8 cellular contexts compared by ENCODE assay signal in the genomic region with DNA sequence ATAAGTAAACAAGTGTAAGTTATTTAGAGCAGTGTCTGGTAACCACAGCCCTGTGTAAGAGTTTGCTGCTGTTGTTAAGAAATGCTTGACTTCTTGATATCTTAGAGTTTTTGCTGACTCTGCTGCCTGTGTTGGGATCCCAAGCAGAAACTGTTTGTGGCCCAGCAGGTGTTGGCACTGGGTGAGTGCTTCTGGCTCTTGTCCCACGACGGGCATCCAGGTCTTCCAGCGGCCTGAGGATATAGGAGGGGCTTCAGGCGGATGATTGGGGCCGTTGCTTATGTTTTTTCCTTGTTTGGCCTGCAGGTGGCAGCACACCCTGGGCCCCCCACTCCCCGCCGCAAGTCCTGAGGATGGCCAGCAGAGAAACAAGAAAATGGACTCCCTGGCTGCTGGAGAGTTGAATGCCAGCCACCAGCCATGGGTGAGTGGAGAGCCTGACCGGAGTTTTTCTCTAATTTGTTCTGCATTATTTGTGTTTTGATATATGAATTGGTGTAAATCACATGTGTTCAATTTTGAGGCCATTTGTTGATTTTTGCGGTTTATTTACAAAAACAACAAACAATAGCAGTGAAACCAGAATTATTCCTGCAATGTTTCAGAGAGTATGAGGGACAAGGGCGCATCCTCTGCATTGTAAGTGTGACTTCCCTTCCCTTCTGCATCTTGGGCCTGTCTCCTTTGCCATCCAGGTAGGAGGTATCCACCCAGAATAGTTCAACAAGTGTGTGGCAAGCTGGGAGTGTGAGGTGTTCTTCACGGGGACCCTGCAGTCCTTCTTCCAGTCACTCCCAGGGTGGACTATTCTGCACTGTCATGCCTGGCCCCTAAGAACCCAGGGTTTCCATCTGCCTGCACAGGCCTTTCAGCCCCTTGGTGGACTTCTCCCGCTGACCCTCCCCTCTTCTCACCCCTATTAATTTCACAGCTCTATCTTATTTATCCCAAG. TPM values are rescaled to one million over a fixed set of nuclear protein-coding genes. Genes with fewer than 3 reads are reported as not detected.
DNase-seq lines count a peak whose midpoint lies in the region; ATAC-seq, FAIRE-seq and TF ChIP-seq lines count a peak whose summit lies in the region.

No MANE protein-coding gene starts in this region.

- H3K4me3 Mint-ChIP-seq in astrocyte (ENCODE audit: unreplicated experiment): peak overlapping the region; percentile 71

- H3K9me3 Mint-ChIP-seq in astrocyte (ENCODE audit: unreplicated experiment): no peaks in the 10 kb centered on the region

- ATAC-seq in GM18868 (IDR thresholded peaks at IDR 0.05; ENCODE audit: unreplicated experiment): peak; percentile 35

- H2AFZ ChIP-seq in astrocyte (ENCODE audit: low read depth, low read length): peak overlapping the region; percentile 43

- H3K9ac ChIP-seq in astrocyte (ENCODE audit: low read length): peak overlapping the region; percentile 30

- H3K79me2 ChIP-seq in astrocyte (ENCODE audit: insufficient read depth, low read length): peaks cover 9% of the 10 kb centered on the region

- TF ChIP-seq CTCF in astrocyte (IDR thresholded peaks at IDR 0.05; ENCODE audit: insufficient read depth, low read depth, low read length): peak; percentile 66
- TF ChIP-seq CTCF in right atrium auricular region (IDR thresholded peaks at IDR 0.05): peak; percentile 72 to 91

- H3K27ac Mint-ChIP-seq in astrocyte (ENCODE audit: unreplicated experiment): peak overlapping the region; percentile 49

- peak overlapping the region; percentile 29 for H3K4me2 ChIP-seq in astrocyte (ENCODE audit: low read length)

- H3K4me1 ChIP-seq in astrocyte (ENCODE audit: insufficient read depth, low read length) (peaks cover 27% of the 10 kb centered on the region), right atrium auricular region (peaks cover 0 to 91% of the 10 kb centered on the region in 2 donors)

- DNase-seq in AG08395 (ENCODE audit: low spot score) (peak; percentile 88), NCI-H1105 treated with DMSO at 0.1 percent for 48 hours (lab: John Stamatoyannopoulos, UW) (peak; percentile 70), T-helper 1 cell (peak; percentile 32 to 76 (median 50)), astrocyte (ENCODE audit: low read depth) (peak; percentile 48), right atrium auricular region (ENCODE audit: low spot score) (no peak), renal cortical epithelial cell (ENCODE audit: low read depth) (peak; percentile 69), GF-D8 (lab: John Stamatoyannopoulos, UW) (no peak)

- H3K27ac ChIP-seq in astrocyte (ENCODE audit: low read depth, low read length) (no peak overlapping the region), right atrium auricular region (peak overlapping the region; percentile 52 to 60)

- no peaks in the 10 kb centered on the region for H3K9me3 ChIP-seq in astrocyte (ENCODE audit: insufficient read depth, low read depth, low read length)
- no peaks in the 10 kb centered on the region for H3K9me3 ChIP-seq in right atrium auricular region

- peaks cover 47% of the 10 kb centered on the region for H3K4me1 Mint-ChIP-seq in astrocyte (ENCODE audit: low read depth, unreplicated experiment)

- H3K27me3 ChIP-seq in astrocyte (ENCODE audit: insufficient read depth, low read length): no peaks in the 10 kb centered on the region
- H3K27me3 ChIP-seq in right atrium auricular region: no peaks in the 10 kb centered on the region

- H4K20me1 ChIP-seq in astrocyte (ENCODE audit: insufficient read depth, low read length): no peaks in the 10 kb centered on the region

- no peaks in the 10 kb centered on the region for H3K27me3 Mint-ChIP-seq in astrocyte (ENCODE audit: low read depth, unreplicated experiment)

- FAIRE-seq in astrocyte (lab: Jason Lieb, UNC): no peak

- H3K36me3 ChIP-seq in astrocyte (ENCODE audit: insufficient read depth, low read length): no peaks in the 10 kb centered on the region
- H3K36me3 ChIP-seq in right atrium auricular region: peaks cover 13% of the 10 kb centered on the region

- H3K4me3 ChIP-seq in astrocyte (ENCODE audit: insufficient read depth, low read depth, low read length) (no peak overlapping the region), right atrium auricular region (no peak overlapping the region)

- H3K36me3 Mint-ChIP-seq in astrocyte (ENCODE audit: low read depth, unreplicated experiment): peaks cover 12% of the 10 kb centered on the region

RNA-seq across cellular contexts. Expression of gene SLC22A5, which starts 50.3 kb away (rescaled TPM):
- total RNA-seq in astrocyte (5.8 and 8.3 TPM in 2 replicates), right atrium auricular region (10 to 100 TPM in 1 of 2 donors, 1 to 10 TPM in 1; 8.6 to 17.6 TPM), renal cortical epithelial cell (31.3 and 33.0 TPM in 2 replicates)

Comparison
In these comparisons a context has a peak if more than half of its experiments do, and no peak if none do; other contexts are left out.
1. DNase-seq: peak in AG08395 (single experiment), NCI-H1105 treated with DMSO at 0.1 percent for 48 hours (single experiment), T-helper 1 cell (5 of 5), astrocyte (single experiment) and renal cortical epithelial cell (single experiment); none in right atrium auricular region (single experiment) and GF-D8 (single experiment).